ENCODE assay signal across 2 cellular contexts in the genomic region with DNA sequence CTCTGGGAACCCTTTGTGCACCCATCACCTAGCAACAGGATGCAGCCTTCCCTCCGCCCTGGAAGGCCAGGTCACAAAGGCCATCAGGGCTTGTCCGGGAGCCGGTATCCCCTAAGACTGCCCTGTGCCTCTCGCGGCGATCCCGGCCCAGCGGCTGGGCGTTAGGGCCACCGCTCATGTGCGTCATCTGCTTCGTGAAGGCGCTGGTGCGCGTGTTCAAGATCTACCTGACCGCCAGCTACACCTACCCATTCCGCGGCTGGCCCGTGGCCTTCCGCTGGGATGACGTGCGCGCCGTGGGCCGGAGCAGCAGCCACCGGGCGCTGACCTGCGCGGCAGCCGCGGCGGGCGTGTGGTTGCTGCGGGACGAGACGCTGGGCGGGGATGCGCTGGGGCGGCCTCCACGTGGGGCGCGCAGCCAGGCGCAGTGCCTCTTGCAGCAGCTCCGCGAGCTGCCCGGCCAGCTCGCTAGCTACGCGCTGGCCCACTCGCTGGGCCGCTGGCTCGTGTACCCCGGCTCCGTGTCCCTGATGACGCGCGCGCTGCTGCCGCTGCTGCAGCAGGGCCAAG.
TF ChIP-seq lines count a peak whose summit lies in the region.

A gene (plus strand): TSS at position 134 of the 570 bp plus-strand sequence. CDS start 43 bp downstream, at position 177.

TF ChIP-seq in HCT116, 20 proteins besides CTCF, POLR2A, EP300 and RAD21:
- TF ChIP-seq POLR2AphosphoS5 (IDR thresholded peaks at IDR 0.05; ENCODE audit: low read depth, low read length) (0 out of 2 replicates have a peak, but pooled peaks have one; percentile 14), EGR1 (IDR thresholded peaks at IDR 0.05; ENCODE audit: low read depth) (no peak), ELF1 (IDR thresholded peaks at IDR 0.05; ENCODE audit: borderline replicate concordance, low read depth) (no peak), EZH2phosphoT487 (IDR thresholded peaks at IDR 0.05; ENCODE audit: borderline replicate concordance) (no peak), SP1 (IDR thresholded peaks at IDR 0.05; ENCODE audit: low read depth) (no peak), SIN3A (IDR thresholded peaks at IDR 0.05; ENCODE audit: low read depth) (no peak), CBX3 (IDR thresholded peaks at IDR 0.05; ENCODE audit: low read depth) (no peak)
- TF ChIP-seq, protein P1, sequence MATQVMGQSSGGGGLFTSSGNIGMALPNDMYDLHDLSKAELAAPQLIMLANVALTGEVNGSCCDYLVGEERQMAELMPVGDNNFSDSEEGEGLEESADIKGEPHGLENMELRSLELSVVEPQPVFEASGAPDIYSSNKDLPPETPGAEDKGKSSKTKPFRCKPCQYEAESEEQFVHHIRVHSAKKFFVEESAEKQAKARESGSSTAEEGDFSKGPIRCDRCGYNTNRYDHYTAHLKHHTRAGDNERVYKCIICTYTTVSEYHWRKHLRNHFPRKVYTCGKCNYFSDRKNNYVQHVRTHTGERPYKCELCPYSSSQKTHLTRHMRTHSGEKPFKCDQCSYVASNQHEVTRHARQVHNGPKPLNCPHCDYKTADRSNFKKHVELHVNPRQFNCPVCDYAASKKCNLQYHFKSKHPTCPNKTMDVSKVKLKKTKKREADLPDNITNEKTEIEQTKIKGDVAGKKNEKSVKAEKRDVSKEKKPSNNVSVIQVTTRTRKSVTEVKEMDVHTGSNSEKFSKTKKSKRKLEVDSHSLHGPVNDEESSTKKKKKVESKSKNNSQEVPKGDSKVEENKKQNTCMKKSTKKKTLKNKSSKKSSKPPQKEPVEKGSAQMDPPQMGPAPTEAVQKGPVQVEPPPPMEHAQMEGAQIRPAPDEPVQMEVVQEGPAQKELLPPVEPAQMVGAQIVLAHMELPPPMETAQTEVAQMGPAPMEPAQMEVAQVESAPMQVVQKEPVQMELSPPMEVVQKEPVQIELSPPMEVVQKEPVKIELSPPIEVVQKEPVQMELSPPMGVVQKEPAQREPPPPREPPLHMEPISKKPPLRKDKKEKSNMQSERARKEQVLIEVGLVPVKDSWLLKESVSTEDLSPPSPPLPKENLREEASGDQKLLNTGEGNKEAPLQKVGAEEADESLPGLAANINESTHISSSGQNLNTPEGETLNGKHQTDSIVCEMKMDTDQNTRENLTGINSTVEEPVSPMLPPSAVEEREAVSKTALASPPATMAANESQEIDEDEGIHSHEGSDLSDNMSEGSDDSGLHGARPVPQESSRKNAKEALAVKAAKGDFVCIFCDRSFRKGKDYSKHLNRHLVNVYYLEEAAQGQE (IDR thresholded peaks at IDR 0.05; ENCODE audit: low read depth): no peak
- TF ChIP-seq, protein P2, sequence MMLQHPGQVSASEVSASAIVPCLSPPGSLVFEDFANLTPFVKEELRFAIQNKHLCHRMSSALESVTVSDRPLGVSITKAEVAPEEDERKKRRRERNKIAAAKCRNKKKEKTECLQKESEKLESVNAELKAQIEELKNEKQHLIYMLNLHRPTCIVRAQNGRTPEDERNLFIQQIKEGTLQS (IDR thresholded peaks at IDR 0.05): no peak

TF ChIP-seq in K562, 482 proteins besides CTCF, POLR2A, EP300 and RAD21:
- TF ChIP-seq POLR2G (IDR thresholded peaks at IDR 0.05; ENCODE audit: low read depth, low read length) (peak; percentile 31; the same call in 1 of the 2 replicates), FIP1L1 (IDR thresholded peaks at IDR 0.05; ENCODE audit: low read depth, low read length, poor library complexity, severe bottlenecking) (peak; percentile 5), SRF (CRISPR knock-in tag; IDR thresholded peaks at IDR 0.05) (no peak)
- TF ChIP-seq, protein P3, sequence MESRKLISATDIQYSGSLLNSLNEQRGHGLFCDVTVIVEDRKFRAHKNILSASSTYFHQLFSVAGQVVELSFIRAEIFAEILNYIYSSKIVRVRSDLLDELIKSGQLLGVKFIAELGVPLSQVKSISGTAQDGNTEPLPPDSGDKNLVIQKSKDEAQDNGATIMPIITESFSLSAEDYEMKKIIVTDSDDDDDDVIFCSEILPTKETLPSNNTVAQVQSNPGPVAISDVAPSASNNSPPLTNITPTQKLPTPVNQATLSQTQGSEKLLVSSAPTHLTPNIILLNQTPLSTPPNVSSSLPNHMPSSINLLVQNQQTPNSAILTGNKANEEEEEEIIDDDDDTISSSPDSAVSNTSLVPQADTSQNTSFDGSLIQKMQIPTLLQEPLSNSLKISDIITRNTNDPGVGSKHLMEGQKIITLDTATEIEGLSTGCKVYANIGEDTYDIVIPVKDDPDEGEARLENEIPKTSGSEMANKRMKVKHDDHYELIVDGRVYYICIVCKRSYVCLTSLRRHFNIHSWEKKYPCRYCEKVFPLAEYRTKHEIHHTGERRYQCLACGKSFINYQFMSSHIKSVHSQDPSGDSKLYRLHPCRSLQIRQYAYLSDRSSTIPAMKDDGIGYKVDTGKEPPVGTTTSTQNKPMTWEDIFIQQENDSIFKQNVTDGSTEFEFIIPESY (CRISPR knock-in tag; IDR thresholded peaks at IDR 0.05): peak; percentile 78
